Comparison of ENCODE assay signal across 1 cellular context in genomic region chr6:28335564-28336283, GRCh38.
TF ChIP-seq lines count a peak whose summit lies in the region.

Gene ZSCAN31 (minus strand): TSS chr6:28336148. CDS start chr6:28329683, 6,465 bp downstream.

TF ChIP-seq in HCT116, 20 proteins besides CTCF, POLR2A, EP300 and RAD21 (continued from another document):
- TF ChIP-seq JUND (IDR thresholded peaks at IDR 0.05) (peak; percentile 22; the same call in 1 of the 2 replicates), EZH2phosphoT487 (IDR thresholded peaks at IDR 0.05; ENCODE audit: borderline replicate concordance) (no peak), CBX3 (IDR thresholded peaks at IDR 0.05; ENCODE audit: low read depth) (no peak), ELF1 (IDR thresholded peaks at IDR 0.05; ENCODE audit: borderline replicate concordance, low read depth) (no peak), YY1 (IDR thresholded peaks at IDR 0.05; ENCODE audit: extremely low read depth, insufficient replicate concordance, low read depth, low read length) (peak; percentile 20), EZH2 (IDR thresholded peaks at IDR 0.05) (no peak), MAX (IDR thresholded peaks at IDR 0.05) (peak; percentile 28; the same call in 1 of the 2 replicates), SIN3A (IDR thresholded peaks at IDR 0.05; ENCODE audit: low read depth) (0 out of 2 replicates have a peak, but pooled peaks have one; percentile 69), SP1 (IDR thresholded peaks at IDR 0.05; ENCODE audit: low read depth) (peak; percentile 57), TCF7L2 (IDR thresholded peaks at IDR 0.05; ENCODE audit: borderline replicate concordance, extremely low read depth, insufficient read depth, insufficient read length) (no peak), ZFX (IDR thresholded peaks at IDR 0.05) (no peak), EGR1 (IDR thresholded peaks at IDR 0.05; ENCODE audit: low read depth) (0 out of 2 replicates have a peak, but pooled peaks have one; percentile 54), SRF (IDR thresholded peaks at IDR 0.05; ENCODE audit: low read depth) (no peak; the same call in 1 of the 2 replicates), ZNF274 (IDR thresholded peaks at IDR 0.05; ENCODE audit: low read depth, low read length) (no peak)
